15 cellular contexts compared by ENCODE assay signal in the genomic region with DNA sequence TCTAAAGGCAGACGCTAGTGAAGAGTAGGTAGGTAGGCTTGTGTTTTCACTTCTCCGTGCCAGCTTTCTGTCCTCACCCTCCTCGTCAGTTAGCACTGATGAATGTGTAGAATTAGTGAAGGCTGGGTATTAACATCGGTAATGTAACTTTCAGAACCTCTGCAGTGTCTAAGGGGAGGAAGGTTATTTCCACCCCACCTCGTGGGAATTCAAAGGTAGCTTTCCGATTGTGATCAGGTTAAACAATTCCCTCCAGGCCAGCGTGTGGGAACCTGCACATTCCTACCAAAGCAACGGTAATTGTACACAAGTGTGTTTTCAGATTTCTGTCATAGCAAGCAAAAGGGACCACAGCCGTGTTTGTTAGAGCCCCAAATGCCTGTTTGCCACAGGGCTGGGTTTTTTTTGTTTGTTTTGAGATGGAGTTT.
DNase-seq lines count a peak whose midpoint lies in the region; ATAC-seq lines count a peak whose summit lies in the region.
"Had no signal": no experiment of that assay in that cellular context is flagged by ENCODE, and none has a peak within 500 bp of the region (broad histone marks: within the 10 kb centered on the region; RNA-seq: fewer than 3 reads in every experiment).

No MANE protein-coding gene starts in this region.

- H3K23ac ChIP-seq in trophoblast cell (ENCODE audit: low read length) = no peak overlapping the region

- no peak overlapping the region for H2AFZ ChIP-seq in trophoblast cell (ENCODE audit: insufficient read depth, low read length, poor library complexity)
- H2AFZ ChIP-seq: hepatocyte had no signal

- H3K4me1 Mint-ChIP-seq in activated T-helper 2 cell treated with anti-CD3 and anti-CD28 coated beads, Interferon-gamma antibody, Interleukin-2, Interleukin-4, amounts not matched to agents 10 μg/mL and 5 μg/mL and 100 μg/mL, durations not matched to agents 14 hours and 24 hours and 36 hours (ENCODE audit: low read depth) = no peaks in the 10 kb centered on the region

- H3K36me3 Mint-ChIP-seq in activated T-helper 2 cell treated with anti-CD3 and anti-CD28 coated beads, Interferon-gamma antibody, Interleukin-2, Interleukin-4, amounts not matched to agents 10 μg/mL and 5 μg/mL and 100 μg/mL, durations not matched to agents 14 hours and 24 hours and 36 hours (ENCODE audit: low read depth) = no peaks in the 10 kb centered on the region

- no peak overlapping the region for H3K4me3 ChIP-seq in trophoblast cell (ENCODE audit: low read depth, low read length)
- H3K4me3 ChIP-seq: hepatocyte, right atrium auricular region had no signal

- H4K12ac ChIP-seq in trophoblast cell (ENCODE audit: low read depth, low read length) = no peak overlapping the region

- H3K27ac ChIP-seq in trophoblast cell (ENCODE audit: low read depth, low read length) = no peak overlapping the region
- H3K27ac ChIP-seq: hepatocyte, right atrium auricular region had no signal

- no peaks in the 10 kb centered on the region for H3K27me3 ChIP-seq in trophoblast cell (ENCODE audit: insufficient read depth, low read length)
- H3K27me3 ChIP-seq: hepatocyte, right atrium auricular region had no signal

- H3K79me1 ChIP-seq in trophoblast cell (ENCODE audit: low read length) = no peaks in the 10 kb centered on the region

- H4K91ac ChIP-seq in trophoblast cell (ENCODE audit: low read depth, low read length) = no peak overlapping the region

- ATAC-seq in GM18861 (IDR thresholded peaks at IDR 0.05; ENCODE audit: unreplicated experiment) (peak; percentile 59), GM21825 (IDR thresholded peaks at IDR 0.05; ENCODE audit: unreplicated experiment) (peak; percentile 74), HG03521 (IDR thresholded peaks at IDR 0.05; ENCODE audit: unreplicated experiment) (peak; percentile 54)
- ATAC-seq: SK-N-SH treated with all-trans-retinoic acid at 6 μM for 48 hours had no signal

- no peak overlapping the region for H3K4me2 ChIP-seq in trophoblast cell (ENCODE audit: low read length)
- H3K4me2 ChIP-seq: hepatocyte had no signal

- no peak overlapping the region for H3K4ac ChIP-seq in trophoblast cell (ENCODE audit: low read depth, low read length)

- H3K4me3 Mint-ChIP-seq in activated T-helper 2 cell treated with anti-CD3 and anti-CD28 coated beads, Interferon-gamma antibody, Interleukin-2, Interleukin-4, amounts not matched to agents 10 μg/mL and 5 μg/mL and 100 μg/mL, durations not matched to agents 14 hours and 24 hours and 36 hours (ENCODE audit: low read depth) = no peak overlapping the region
- H3K4me3 Mint-ChIP-seq: activated CD4-positive, alpha-beta memory T cell treated with anti-CD3 and anti-CD28 coated beads, Interleukin-2, amount 10 ng/mL, durations not matched to agents 7 days and 5 days had no signal

- no peaks in the 10 kb centered on the region for H3K9me3 ChIP-seq in trophoblast cell (ENCODE audit: insufficient read depth, low read depth, low read length)
- H3K9me3 ChIP-seq: right atrium auricular region had no signal

- H2BK5ac ChIP-seq in trophoblast cell (ENCODE audit: low read depth, low read length, poor library complexity) = no peak overlapping the region

- no peaks in the 10 kb centered on the region for H3K36me3 ChIP-seq in trophoblast cell (ENCODE audit: control insufficient read depth in 1 of 2, insufficient read depth in 2 of 2, low read length in 2 of 2)
- H3K36me3 ChIP-seq: right atrium auricular region had no signal

- H3K18ac ChIP-seq in trophoblast cell (ENCODE audit: low read length) = no peak overlapping the region

- WGBS in trophoblast cell (ENCODE audit: extremely low coverage, insufficient coverage, insufficient read length) = no CpG with 5 or more reads among the region's 9 CpGs

- H4K8ac ChIP-seq in trophoblast cell (ENCODE audit: low read depth, low read length) = no peak overlapping the region

- no peak overlapping the region for H3K9ac ChIP-seq in trophoblast cell (ENCODE audit: low read length)

- DNase-seq in trophoblast cell = peak; percentile 20 to 23
- no peak for DNase-seq in activated T-helper 2 cell treated with anti-CD3 and anti-CD28 coated beads, Interferon-gamma antibody, Interleukin-2, Interleukin-4, amounts not matched to agents 10 μg/mL and 5 μg/mL and 100 μg/mL, durations not matched to agents 14 hours and 24 hours and 36 hours (ENCODE audit: low spot score)
- DNase-seq in NCI-H524 (lab: John Stamatoyannopoulos, UW) = no peak
- DNase-seq in HuH-7.5 (ENCODE audit: low spot score) = no peak
- no peak for DNase-seq in NAMALWA (ENCODE audit: low spot score)
- DNase-seq: activated CD4-positive, alpha-beta memory T cell treated with anti-CD3 and anti-CD28 coated beads, Interleukin-2, amount 10 ng/mL, durations not matched to agents 7 days and 5 days; Calu3; effector memory CD4-positive, alpha-beta T cell; midbrain had no signal

- no peak overlapping the region for H3K27ac Mint-ChIP-seq in activated T-helper 2 cell treated with anti-CD3 and anti-CD28 coated beads, Interferon-gamma antibody, Interleukin-2, Interleukin-4, amounts not matched to agents 10 μg/mL and 5 μg/mL and 100 μg/mL, durations not matched to agents 14 hours and 24 hours and 36 hours
- H3K27ac Mint-ChIP-seq: activated CD4-positive, alpha-beta memory T cell treated with anti-CD3 and anti-CD28 coated beads, Interleukin-2, amount 10 ng/mL, durations not matched to agents 7 days and 5 days had no signal

- no peak overlapping the region for H2BK12ac ChIP-seq in trophoblast cell (ENCODE audit: low read length)

- H2AK5ac ChIP-seq in trophoblast cell (ENCODE audit: low read length) = no peak overlapping the region

- intact Hi-C loops in activated T-helper 2 cell treated with anti-CD3 and anti-CD28 coated beads, Interferon-gamma antibody, Interleukin-2, Interleukin-4, amounts not matched to agents 10 μg/mL and 5 μg/mL and 100 μg/mL, durations not matched to agents 14 hours and 24 hours and 36 hours (cut with micrococcal nuclease) = no loop called here

- H3K9me3 Mint-ChIP-seq in activated T-helper 2 cell treated with anti-CD3 and anti-CD28 coated beads, Interferon-gamma antibody, Interleukin-2, Interleukin-4, amounts not matched to agents 10 μg/mL and 5 μg/mL and 100 μg/mL, durations not matched to agents 14 hours and 24 hours and 36 hours = peaks cover 4% of the 10 kb centered on the region

- no peaks in the 10 kb centered on the region for H3K27me3 Mint-ChIP-seq in activated T-helper 2 cell treated with anti-CD3 and anti-CD28 coated beads, Interferon-gamma antibody, Interleukin-2, Interleukin-4, amounts not matched to agents 10 μg/mL and 5 μg/mL and 100 μg/mL, durations not matched to agents 14 hours and 24 hours and 36 hours (ENCODE audit: low read depth)
- H3K27me3 Mint-ChIP-seq: activated CD4-positive, alpha-beta memory T cell treated with anti-CD3 and anti-CD28 coated beads, Interleukin-2, amount 10 ng/mL, durations not matched to agents 7 days and 5 days had no signal

- H3K14ac ChIP-seq in trophoblast cell (ENCODE audit: low read length) = no peak overlapping the region

- H2BK120ac ChIP-seq in trophoblast cell (ENCODE audit: insufficient read depth, low read length, poor library complexity) = no peak overlapping the region

- no peaks in the 10 kb centered on the region for H3K79me2 ChIP-seq in trophoblast cell (ENCODE audit: control insufficient read depth, insufficient read depth, low read length, poor library complexity)

- H3K4me1 ChIP-seq in trophoblast cell (ENCODE audit: control insufficient read depth in 1 of 2, insufficient read depth in 2 of 2, low read length in 2 of 2) = peaks cover 0 to 9% of the 10 kb centered on the region in 2 experiments
- H3K4me1 ChIP-seq: right atrium auricular region had no signal

Comparison
In these comparisons a context has a peak if more than half of its experiments do, and no peak if none do; other contexts are left out.
1. DNase-seq: peak in trophoblast cell (2 of 2); none in activated T-helper 2 cell treated with anti-CD3 and anti-CD28 coated beads, Interferon-gamma antibody, Interleukin-2, Interleukin-4, amounts not matched to agents 10 μg/mL and 5 μg/mL and 100 μg/mL, durations not matched to agents 14 hours and 24 hours and 36 hours (single experiment), NCI-H524 (0 of 2), HuH-7.5 (single experiment) and NAMALWA (single experiment).
2. Peak in every context shown above with its lines, with median percentiles within 50 percentile points of each other: ATAC-seq.